Comparison of ENCODE assay signal across 35 cellular contexts in genomic region chr1:87696483-87696882, GRCh38.
DNase-seq lines count a peak whose midpoint lies in the region; ATAC-seq, FAIRE-seq and TF ChIP-seq lines count a peak whose summit lies in the region.
"Had no signal": no experiment of that assay in that cellular context is flagged by ENCODE, and none has a peak within 500 bp of the region (broad histone marks: within the 10 kb centered on the region; RNA-seq: fewer than 3 reads in every experiment).

No MANE protein-coding gene starts in this region.

- intact Hi-C loops in body of pancreas (cut with DNase I), result no loop called here
- intact Hi-C loops in pancreas (cut with DNase I), result no loop called here

- peaks cover 2% of the 10 kb centered on the region for H3K27me3 Mint-ChIP-seq in GM23338 (ENCODE audit: insufficient read depth, low read depth, poor library complexity)
- H3K27me3 Mint-ChIP-seq: B cell; CD4-positive, alpha-beta T cell; CD4-positive, CD25-positive, alpha-beta regulatory T cell had no signal

- TF ChIP-seq POLR2A in body of pancreas (IDR thresholded peaks at IDR 0.05), result no peak

- H3K36me3 Mint-ChIP-seq in GM23338 (ENCODE audit: low read depth), result peaks cover 12% of the 10 kb centered on the region
- H3K36me3 Mint-ChIP-seq: CD14-positive monocyte; CD4-positive, CD25-positive, alpha-beta regulatory T cell; CD8-positive, alpha-beta T cell had no signal

- no peak for TF ChIP-seq CTCF in GM23338 (conservative IDR thresholded peaks at IDR 0.05; ENCODE audit: low read depth in 2 of 2)
- no peak for TF ChIP-seq CTCF in body of pancreas (IDR thresholded peaks at IDR 0.05)
- no peak for TF ChIP-seq CTCF in pancreas (IDR thresholded peaks at IDR 0.05)

- H3K27me3 ChIP-seq in GM23338 (ENCODE audit: insufficient read depth) (no peaks in the 10 kb centered on the region), body of pancreas (no peaks in the 10 kb centered on the region), pancreas (no peaks in the 10 kb centered on the region)
- H3K27me3 ChIP-seq: BE2C; BLaER1; BLaER1 treated with 17β-estradiol and CSF1 and Interleukin-3, amounts not matched to agents 10 nM and 100 nM had no signal

- no peak overlapping the region for H3K4me3 ChIP-seq in GM23338
- no peak overlapping the region for H3K4me3 ChIP-seq in body of pancreas
- H3K4me3 ChIP-seq in pancreas, result no peak overlapping the region
- H3K4me3 ChIP-seq: A549; BLaER1; BLaER1 treated with 17β-estradiol and CSF1 and Interleukin-3, amounts not matched to agents 10 nM and 100 nM had no signal

- no peaks in the 10 kb centered on the region for H3K4me1 Mint-ChIP-seq in GM23338
- H3K4me1 Mint-ChIP-seq: B cell; CD14-positive monocyte; CD4-positive, alpha-beta memory T cell; CD4-positive, CD25-positive, alpha-beta regulatory T cell; CD8-positive, alpha-beta memory T cell had no signal

- no peak overlapping the region for H3K27ac ChIP-seq in GM23338 (ENCODE audit: low read depth)
- H3K27ac ChIP-seq in body of pancreas, result no peak overlapping the region
- H3K27ac ChIP-seq in pancreas, result no peak overlapping the region
- H3K27ac ChIP-seq: 22Rv1; A549; BLaER1; BLaER1 treated with 17β-estradiol and CSF1 and Interleukin-3, amounts not matched to agents 10 nM and 100 nM; C4-2B had no signal

- H4K20me1 ChIP-seq in GM23338 (replicated peaks; ENCODE audit: insufficient read depth), result no peaks in the 10 kb centered on the region
- H4K20me1 ChIP-seq: BLaER1; BLaER1 treated with 17β-estradiol and CSF1 and Interleukin-3, amounts not matched to agents 10 nM and 100 nM had no signal

- no peaks in the 10 kb centered on the region for H3K79me2 ChIP-seq in GM23338 (replicated peaks; ENCODE audit: insufficient read depth)

- no peak overlapping the region for H3K4me2 ChIP-seq in GM23338
- H3K4me2 ChIP-seq: A549; BLaER1; BLaER1 treated with 17β-estradiol and CSF1 and Interleukin-3, amounts not matched to agents 10 nM and 100 nM had no signal

- no peak overlapping the region for H3K4me3 Mint-ChIP-seq in GM23338
- H3K4me3 Mint-ChIP-seq: B cell; CD14-positive monocyte; CD4-positive, alpha-beta memory T cell; CD4-positive, alpha-beta T cell; CD4-positive, CD25-positive, alpha-beta regulatory T cell; CD8-positive, alpha-beta memory T cell; CD8-positive, alpha-beta T cell had no signal

- H3K36me3 ChIP-seq in GM23338 (ENCODE audit: insufficient read depth), result 0 out of 2 replicates have a peak, but pooled peaks cover 4% of the 10 kb centered on the region
- no peaks in the 10 kb centered on the region for H3K36me3 ChIP-seq in body of pancreas (replicated peaks in 1 of 2; ENCODE audit: insufficient read depth in 1 of 2, low read depth in 2 of 2)
- H3K36me3 ChIP-seq in pancreas, result no peaks in the 10 kb centered on the region
- H3K36me3 ChIP-seq: BE2C; BLaER1; BLaER1 treated with 17β-estradiol and CSF1 and Interleukin-3, amounts not matched to agents 10 nM and 100 nM had no signal

- ATAC-seq in GM23338 (no peak), body of pancreas (peak; percentile 76), pancreas (peak; percentile 70 to 84 (median 81)), HG03469 (IDR thresholded peaks at IDR 0.05; ENCODE audit: unreplicated experiment) (no peak)
- ATAC-seq: A549; CD8-positive, alpha-beta T cell had no signal

- H3K27ac Mint-ChIP-seq in GM23338, result no peak overlapping the region
- H3K27ac Mint-ChIP-seq: B cell; CD14-positive monocyte; CD4-positive, alpha-beta memory T cell; CD4-positive, alpha-beta T cell; CD4-positive, CD25-positive, alpha-beta regulatory T cell; CD8-positive, alpha-beta memory T cell; CD8-positive, alpha-beta T cell had no signal

- H3K9me2 ChIP-seq in GM23338 (ENCODE audit: insufficient read depth), result peaks cover 3% of the 10 kb centered on the region; the same call in 1 of the 2 replicates

- 27 to 43% methylated on average over 2 of the region's 2 CpGs for WGBS in body of pancreas, 2 donors
- 28 to 40% methylated on average over 2 of the region's 2 CpGs for WGBS in pancreas, 2 donors

- H2AFZ ChIP-seq in GM23338, result peak overlapping the region; percentile 44; the same call in 1 of the 2 replicates

- no peaks in the 10 kb centered on the region for H3F3A ChIP-seq in GM23338 (replicated peaks; ENCODE audit: low read depth)

- H3K4me1 ChIP-seq in GM23338 (ENCODE audit: insufficient read depth), result no peaks in the 10 kb centered on the region
- peaks cover 3% of the 10 kb centered on the region for H3K4me1 ChIP-seq in body of pancreas
- H3K4me1 ChIP-seq in pancreas, result no peaks in the 10 kb centered on the region
- H3K4me1 ChIP-seq: A549; BE2C; BLaER1; BLaER1 treated with 17β-estradiol and CSF1 and Interleukin-3, amounts not matched to agents 10 nM and 100 nM; Caco-2 had no signal

- no peak for FAIRE-seq in pancreas (lab: Jason Lieb, UNC)
- FAIRE-seq: A204.1, A549, D721Med had no signal

- DNase-seq in GM23338 (ENCODE audit: low spot score) (no peak), body of pancreas (peak in 1 of 4 donors; percentile 10), pancreas (no peak), NCI-H510A (lab: John Stamatoyannopoulos, UW) (no peak), islet precursor cell (no peak)
- DNase-seq: 8988T; ACHN; AML-193; BE2C; C1 segment of cervical spinal cord; Caco-2; Calu3; CD4-positive, alpha-beta memory T cell; CD4-positive, alpha-beta T cell; CD4-positive, CD25-positive, alpha-beta regulatory T cell; CD8-positive, alpha-beta memory T cell; CD8-positive, alpha-beta T cell; COR-L47; DMS 273 treated with DMSO at 0.1 percent for 48 hours; DMS153; DMS53; DMS79; DMS79 treated with DMSO at 0.1 percent for 48 hours; DND-41; EL had no signal

- H3K9me3 ChIP-seq in body of pancreas (no peaks in the 10 kb centered on the region), pancreas (no peaks in the 10 kb centered on the region)
- H3K9me3 ChIP-seq: A549, BE2C had no signal

- H3K9me3 Mint-ChIP-seq in GM23338, result peaks cover 14% of the 10 kb centered on the region

TF ChIP-seq in GM23338, 12 proteins besides CTCF, POLR2A, EP300 and RAD21 (continues in another document):
- TF ChIP-seq ZNF114 (CRISPR knock-in tag; IDR thresholded peaks at IDR 0.05), result no peak
- no peak for TF ChIP-seq EZH2 (IDR thresholded peaks at IDR 0.05; ENCODE audit: low read depth, unreplicated experiment)
- no peak for TF ChIP-seq NANOG (IDR thresholded peaks at IDR 0.05; ENCODE audit: borderline replicate concordance)
- TF ChIP-seq EZH2phosphoT487 (IDR thresholded peaks at IDR 0.05; ENCODE audit: unreplicated experiment), result no peak
- no peak for TF ChIP-seq STAT1 (IDR thresholded peaks at IDR 0.05; ENCODE audit: unreplicated experiment)
- no peak for TF ChIP-seq ZNF331 (CRISPR knock-in tag; IDR thresholded peaks at IDR 0.05; ENCODE audit: low read depth)
- no peak for TF ChIP-seq ETS1 (IDR thresholded peaks at IDR 0.05)
- no peak for TF ChIP-seq JUNB (IDR thresholded peaks at IDR 0.05; ENCODE audit: unreplicated experiment)

Comparison
In these comparisons a context has a peak if more than half of its experiments do, and no peak if none do; other contexts are left out.
1. ATAC-seq: peak in body of pancreas (single experiment) and pancreas (4 of 4); none in GM23338 (single experiment) and HG03469 (single experiment).